In genomic region chr21:32298148-32298559, GRCh38 we compare ENCODE assay signal across 31 cellular contexts. TPM values are rescaled to one million over a fixed set of nuclear protein-coding genes. Genes with fewer than 3 reads are reported as not detected.
DNase-seq lines count a peak whose midpoint lies in the region; ATAC-seq, FAIRE-seq and TF ChIP-seq lines count a peak whose summit lies in the region.
"Had no signal": no experiment of that assay in that cellular context is flagged by ENCODE, and none has a peak within 500 bp of the region (broad histone marks: within the 10 kb centered on the region; RNA-seq: fewer than 3 reads in every experiment).

No MANE protein-coding gene starts in this region.

- H3K9ac ChIP-seq in adipocyte (ENCODE audit: low read length), result peak overlapping the region; percentile 82
- H3K9ac ChIP-seq in HepG2 (ENCODE audit: insufficient read depth, low read depth, low read length), result no peak overlapping the region

- in situ Hi-C loops in HepG2 (cut with HindIII; ENCODE audit: extremely low pct_ligation_motif_present, low pct_unique_long_range_greater_than_20kb), result no loop called here

- peak overlapping the region; percentile 74 for H3K4me3 ChIP-seq in adipocyte (ENCODE audit: low read length)
- H3K4me3 ChIP-seq in HepG2 (replicated peaks in 1 of 3; ENCODE audit: insufficient read depth in 1 of 3, low read depth in 2 of 3, low read length in 3 of 3), result peak overlapping the region in 1 of 3 experiments; percentile 55; a peak in 2 of 6 replicates
- H3K4me3 ChIP-seq: heart right ventricle had no signal

- peaks cover 24% of the 10 kb centered on the region for H3K4me1 ChIP-seq in adipocyte (ENCODE audit: control insufficient read depth, insufficient read depth, low read length)
- H3K4me1 ChIP-seq in HepG2 (ENCODE audit: insufficient read depth, low read length), result peaks cover 44% of the 10 kb centered on the region
- H3K4me1 ChIP-seq: heart right ventricle had no signal

- no peaks in the 10 kb centered on the region for H3K79me2 ChIP-seq in HepG2 (ENCODE audit: insufficient read depth, low read length)

- ATAC-seq in HepG2 (peak; percentile 25), HG03460 (IDR thresholded peaks at IDR 0.05; ENCODE audit: unreplicated experiment) (no peak), GM18868 (IDR thresholded peaks at IDR 0.05; ENCODE audit: unreplicated experiment) (no peak)
- ATAC-seq: activated CD8-positive, alpha-beta T cell treated with anti-CD3 and anti-CD28 coated beads for 36 hours; activated naive CD4-positive, alpha-beta T cell treated with anti-CD3 and anti-CD28 coated beads, Interleukin-2, amount 50 U/mL, for 72 hours; naive thymus-derived CD8-positive, alpha-beta T cell; stimulated activated memory B cell treated with anti-CD40 and anti-IgM and Interleukin-4, amounts not matched to agents 10 μg/mL and 1 μg/mL and 100 μg/mL, for 72 hours had no signal

- peak overlapping the region; percentile 92 for H3K4me2 ChIP-seq in HepG2 (ENCODE audit: low read depth, low read length)

- CTCF ChIA-PET in HepG2 (lab: Yijun Ruan, JAX; ENCODE audit: low intra/inter-chr PET ratio, low total read pairs), result no interaction called here

- no peak overlapping the region for H2AFZ ChIP-seq in HepG2 (ENCODE audit: low read length)

- H3K9me3 ChIP-seq in adipocyte (ENCODE audit: control insufficient read depth, low read length) (no peaks in the 10 kb centered on the region), HepG2 (ENCODE audit: low read length) (no peaks in the 10 kb centered on the region)
- H3K9me3 ChIP-seq: heart right ventricle had no signal

- H4K20me1 ChIP-seq in HepG2 (ENCODE audit: insufficient read depth, low read length), result no peaks in the 10 kb centered on the region

- no peak for TF ChIP-seq RAD21 in HepG2 (CRISPR knock-in tag; IDR thresholded peaks at IDR 0.05)

- FAIRE-seq in HepG2 (lab: Jason Lieb, UNC), result no peak
- FAIRE-seq: urothelium cell line had no signal

- H3K36me3 ChIP-seq in adipocyte (ENCODE audit: control insufficient read depth, insufficient read depth, low read length, severe bottlenecking) (peaks cover 19% of the 10 kb centered on the region), HepG2 (replicated peaks in 1 of 2; ENCODE audit: control insufficient read depth in 1 of 2, insufficient read depth in 2 of 2, low read length in 2 of 2) (no peaks in the 10 kb centered on the region)

- 28% methylated on average over 6 of the region's 6 CpGs for WGBS in HepG2 (ENCODE audit: low lambda C conversion rate)

- peak; percentile 7 for DNase-seq in adipocyte (ENCODE audit: low read depth)
- DNase-seq in fibroblast of peridontal ligament (ENCODE audit: extremely low read depth), result peak; percentile 31
- no peak for DNase-seq in HepG2 (ENCODE audit: low spot score)
- DNase-seq in stromal cell of bone marrow (ENCODE audit: low read depth), result peak; percentile 28
- DNase-seq in NCI-H526 (lab: John Stamatoyannopoulos, UW), result no peak
- no peak for DNase-seq in SHP77 treated with DMSO at 0.1 percent for 48 hours (lab: John Stamatoyannopoulos, UW)
- DNase-seq: activated CD4-positive, alpha-beta T cell treated with anti-CD3 and anti-CD28 coated beads for 1 hour; activated CD8-positive, alpha-beta T cell treated with anti-CD3 and anti-CD28 coated beads for 36 hours; dermis blood vessel endothelial cell; DND-41; HCEC 1CT; heart right ventricle; Karpas-422; left cardiac atrium; midbrain; naive thymus-derived CD8-positive, alpha-beta T cell; occipital lobe; stimulated activated CD4-positive, alpha-beta T cell treated with anti-CD3 and anti-CD28 coated beads, Interleukin-4, amount 100 ng/mL, for 4 hours; T-helper 2 cell had no signal

- no peak; a peak in 1 of 4 replicates for TF ChIP-seq EP300 in HepG2 (IDR thresholded peaks at IDR 0.05; ENCODE audit: low read depth in 2 of 2, low read length in 2 of 2)
- TF ChIP-seq EP300 in HepG2 (CRISPR knock-in tag; IDR thresholded peaks at IDR 0.05; ENCODE audit: borderline replicate concordance), result no peak

- POLR2A ChIA-PET in HepG2 (lab: Yijun Ruan, JAX), result interaction anchor here (1.1 kb wide), 2 partner anchors 11 to 19 kb away, joined by 3 to 4 read pairs; partner anchors contain the start of gene MIS18A

- intact Hi-C loops in HepG2 (cut with micrococcal nuclease; ENCODE audit: unreplicated experiment), result loop anchor here (5.0 kb wide), 1 partner anchor 34 kb away; no protein-coding TSS in a partner anchor

- TF ChIP-seq CTCF in HepG2 (CRISPR knock-in tag; IDR thresholded peaks at IDR 0.05), result no peak

- no TSS peak for BruUV-seq in HepG2 (replicated peaks; lab: Mats Ljungman, UMichigan)

- TF ChIP-seq POLR2A in HepG2 (IDR thresholded peaks at IDR 0.05; ENCODE audit: insufficient read depth in 1 of 2, low read depth in 2 of 2, low read length in 2 of 2), result no peak

- H3K27ac ChIP-seq in HepG2 (ENCODE audit: extremely low read length, insufficient read depth, low read length), result no peak overlapping the region
- H3K27ac ChIP-seq: heart right ventricle had no signal

- H3K27me3 ChIP-seq in adipocyte (replicated peaks; ENCODE audit: control insufficient read depth, insufficient read depth, low read length) (no peaks in the 10 kb centered on the region), HepG2 (ENCODE audit: control insufficient read depth in 1 of 2, insufficient read depth in 2 of 2, low read length in 2 of 2) (no peaks in the 10 kb centered on the region)
- H3K27me3 ChIP-seq: heart right ventricle had no signal

TF ChIP-seq in HepG2, 621 proteins besides CTCF, POLR2A, EP300 and RAD21 (continues in another document):
- TF ChIP-seq ZBTB46 (CRISPR knock-in tag; IDR thresholded peaks at IDR 0.05; ENCODE audit: borderline replicate concordance), result no peak

RNA-seq across cellular contexts. Expression of gene MRAP, which starts 0.5 kb away (rescaled TPM):
- total RNA-seq in HepG2 (2016; rRNA removed; fragmentation: Illumina TruSeq; extraction: Trizol), result 0.88 and 1.2 TPM in 2 replicates
- total RNA-seq in HepG2 (2016; cell fraction: cytosol; rRNA removed; fragmentation: Illumina TruSeq; extraction: Trizol; ENCODE audit: low read depth), result 0.62 and 1.0 TPM in 2 replicates
- total RNA-seq in HepG2 (2016; cell fraction: insoluble cytoplasmic fraction; rRNA removed; fragmentation: Illumina TruSeq; extraction: Trizol), result 1.5 and 1.9 TPM in 2 replicates
- 0.65 and 1.1 TPM in 2 replicates for total RNA-seq in HepG2 (2016; cell fraction: membrane; rRNA removed; fragmentation: Illumina TruSeq; extraction: Trizol)
- total RNA-seq in HepG2 (2016; cell fraction: nucleus; rRNA removed; fragmentation: Illumina TruSeq; extraction: Trizol), result 0.85 and 1.5 TPM in 2 replicates
- polyA plus RNA-seq in HepG2 (2011; rRNA removed), result 0.46 and 0.57 TPM in 2 replicates
- polyA plus RNA-seq in HepG2 (2011; cell fraction: cytosol; rRNA removed), result 0.27 and 0.59 TPM in 2 replicates
- 0.21 and 0.39 TPM in 2 replicates for polyA plus RNA-seq in HepG2 (2011; cell fraction: nucleus; rRNA removed)
- not detected in 2 replicates for polyA plus RNA-seq in HepG2 (2012)
- 0.73 and 1.00 TPM in 2 replicates for polyA plus RNA-seq in HepG2 (2016; cell fraction: cytosol; fragmentation: Illumina TruSeq; extraction: Trizol; ENCODE audit: low read depth)
- 1.3 and 1.7 TPM in 2 replicates for polyA plus RNA-seq in HepG2 (2016; cell fraction: insoluble cytoplasmic fraction; fragmentation: Illumina TruSeq; extraction: Trizol; ENCODE audit: low read depth)
- 0.56 and 0.84 TPM in 2 replicates for polyA plus RNA-seq in HepG2 (2016; cell fraction: membrane; fragmentation: Illumina TruSeq; extraction: Trizol; ENCODE audit: low read depth)
- polyA plus RNA-seq in HepG2 (2016; cell fraction: nucleus; fragmentation: Illumina TruSeq; extraction: Trizol; ENCODE audit: insufficient read depth, low read depth), result 1.9 and 2.4 TPM in 2 replicates
- polyA minus RNA-seq in HepG2 (2011; rRNA and poly(A)+ RNA removed; ENCODE audit: low replicate concordance), result 1.4 TPM in 1 of 2 replicates, not detected in the other
- not detected in 2 replicates for polyA minus RNA-seq in HepG2 (2011; cell fraction: cytosol; rRNA and poly(A)+ RNA removed)
- polyA minus RNA-seq in HepG2 (2011; cell fraction: nucleus; rRNA and poly(A)+ RNA removed), result 0.90 TPM in 1 of 2 replicates, not detected in the other
- total RNA-seq: activated CD8-positive, alpha-beta T cell treated with anti-CD3 and anti-CD28 coated beads for 36 hours; activated naive CD4-positive, alpha-beta T cell treated with anti-CD3 and anti-CD28 coated beads, Interleukin-2, amount 50 U/mL, for 72 hours; activated T-helper 2 cell treated with anti-CD3 and anti-CD28 coated beads, Interferon-gamma antibody, Interleukin-2, Interleukin-4, amounts not matched to agents 10 μg/mL and 5 μg/mL and 100 μg/mL, durations not matched to agents 14 hours and 24 hours and 36 hours; dermis blood vessel endothelial cell; naive thymus-derived CD8-positive, alpha-beta T cell; NCI-H460; occipital lobe; OCI-LY7; renal cortical epithelial cell; temporal lobe had no signal
- polyA plus RNA-seq: AG04450; CD14-positive monocyte; naive thymus-derived CD8-positive, alpha-beta T cell had no signal

RNA-seq across cellular contexts. Expression of gene MIS18A, which starts 19.3 kb away (rescaled TPM):
- 41.4 and 58.3 TPM in 2 replicates for total RNA-seq in HepG2 (2016; rRNA removed; fragmentation: Illumina TruSeq; extraction: Trizol)
- 7.4 and 7.8 TPM in 2 replicates for total RNA-seq in HepG2 (2016; cell fraction: cytosol; rRNA removed; fragmentation: Illumina TruSeq; extraction: Trizol; ENCODE audit: low read depth)
- total RNA-seq in HepG2 (2016; cell fraction: insoluble cytoplasmic fraction; rRNA removed; fragmentation: Illumina TruSeq; extraction: Trizol), result 40.8 and 61.3 TPM in 2 replicates
- total RNA-seq in HepG2 (2016; cell fraction: membrane; rRNA removed; fragmentation: Illumina TruSeq; extraction: Trizol), result 19.3 and 20.0 TPM in 2 replicates
- 14.1 and 15.8 TPM in 2 replicates for total RNA-seq in HepG2 (2016; cell fraction: nucleus; rRNA removed; fragmentation: Illumina TruSeq; extraction: Trizol)
- 5.8 and 11.2 TPM in 2 replicates for polyA plus RNA-seq in HepG2 (2011; rRNA removed)
- 8.6 and 12.2 TPM in 2 replicates for polyA plus RNA-seq in HepG2 (2011; cell fraction: cytosol; rRNA removed)
- polyA plus RNA-seq in HepG2 (2011; cell fraction: nucleus; rRNA removed), result 2.3 and 2.5 TPM in 2 replicates
- polyA plus RNA-seq in HepG2 (2012), result 7.5 and 12.7 TPM in 2 replicates
- polyA plus RNA-seq in HepG2 (2016; cell fraction: cytosol; fragmentation: Illumina TruSeq; extraction: Trizol; ENCODE audit: low read depth), result 7.4 and 7.6 TPM in 2 replicates
- polyA plus RNA-seq in HepG2 (2016; cell fraction: insoluble cytoplasmic fraction; fragmentation: Illumina TruSeq; extraction: Trizol; ENCODE audit: low read depth), result 70.0 and 79.3 TPM in 2 replicates
- polyA plus RNA-seq in HepG2 (2016; cell fraction: membrane; fragmentation: Illumina TruSeq; extraction: Trizol; ENCODE audit: low read depth), result 16.0 and 16.2 TPM in 2 replicates
- polyA plus RNA-seq in HepG2 (2016; cell fraction: nucleus; fragmentation: Illumina TruSeq; extraction: Trizol; ENCODE audit: insufficient read depth, low read depth), result 29.4 and 31.6 TPM in 2 replicates
- 2.9 and 4.2 TPM in 2 replicates for polyA minus RNA-seq in HepG2 (2011; rRNA and poly(A)+ RNA removed; ENCODE audit: low replicate concordance)
- polyA minus RNA-seq in HepG2 (2011; cell fraction: cytosol; rRNA and poly(A)+ RNA removed), result 3.0 and 4.8 TPM in 2 replicates
- polyA minus RNA-seq in HepG2 (2011; cell fraction: nucleus; rRNA and poly(A)+ RNA removed), result 2.1 and 4.4 TPM in 2 replicates

Comparison
In these comparisons a context has a peak if more than half of its experiments do, and no peak if none do; other contexts are left out.
1. DNase-seq: peak in adipocyte (single experiment), fibroblast of peridontal ligament (single experiment) and stromal cell of bone marrow (single experiment); none in HepG2 (single experiment), NCI-H526 (0 of 2) and SHP77 treated with DMSO at 0.1 percent for 48 hours (single experiment).